In the genomic region with DNA sequence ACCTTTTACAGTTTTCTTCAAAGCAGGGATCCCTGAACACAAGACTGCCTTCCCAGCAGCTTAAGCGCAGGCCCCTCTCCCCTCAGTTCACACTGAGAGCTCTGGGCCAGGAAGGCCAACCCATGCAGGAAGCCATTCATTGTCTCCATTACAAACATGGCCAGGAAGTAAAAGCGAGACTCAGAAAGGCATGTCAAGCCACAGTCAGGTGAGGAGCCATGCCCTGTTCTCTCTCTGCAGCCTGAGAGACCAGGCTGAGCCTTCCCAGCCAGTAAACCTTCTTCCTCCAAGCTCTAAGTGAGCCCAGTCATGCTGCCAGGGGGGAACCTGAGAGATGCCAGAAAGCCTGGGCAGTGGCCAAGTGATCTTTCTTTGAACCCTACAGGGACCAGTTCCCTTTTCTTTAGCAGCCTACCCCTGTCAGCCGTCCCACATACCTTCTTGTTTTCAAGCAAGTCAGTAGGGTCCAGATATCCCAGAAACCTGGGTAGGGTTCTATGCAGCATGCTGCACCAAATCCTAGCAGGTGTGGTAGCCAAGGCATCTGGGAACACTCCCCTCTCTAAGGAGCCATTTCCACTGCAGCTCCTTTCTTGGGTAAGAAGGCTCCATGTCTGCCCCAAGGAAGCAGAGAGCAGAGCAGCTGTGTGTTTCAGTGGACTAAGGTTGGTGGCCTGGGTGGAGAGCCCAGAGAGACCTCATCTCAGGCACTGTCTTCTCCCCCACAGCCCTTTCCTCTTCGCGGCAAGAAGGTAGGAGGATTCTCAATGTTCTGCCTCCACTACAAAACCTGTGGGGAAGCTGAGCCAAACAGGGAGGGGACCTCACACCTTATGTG, we compare ENCODE assay signal across 9 cellular contexts. TPM values are rescaled to one million over a fixed set of nuclear protein-coding genes. Genes with fewer than 3 reads are reported as not detected.
DNase-seq lines count a peak whose midpoint lies in the region; ATAC-seq and TF ChIP-seq lines count a peak whose summit lies in the region.
"Had no signal": no experiment of that assay in that cellular context is flagged by ENCODE, and none has a peak within 500 bp of the region (broad histone marks: within the 10 kb centered on the region; RNA-seq: fewer than 3 reads in every experiment).

No MANE protein-coding gene starts in this region.

- no peak overlapping the region for H3K4me3 Mint-ChIP-seq in MCF 10A (ENCODE audit: unreplicated experiment)

- peaks cover 5% of the 10 kb centered on the region for H3K36me3 Mint-ChIP-seq in MCF 10A (ENCODE audit: insufficient read depth, unreplicated experiment)

- TF ChIP-seq CTCF in breast epithelium (IDR thresholded peaks at IDR 0.05), result no peak
- no peak for TF ChIP-seq CTCF in MCF 10A (IDR thresholded peaks at IDR 0.05; ENCODE audit: unreplicated experiment)

- intact Hi-C loops in breast epithelium (cut with DNase I; ENCODE audit: low total_unique reads), result no loop called here
- intact Hi-C loops in MCF 10A (cut with micrococcal nuclease), result no loop called here

- peaks cover 5% of the 10 kb centered on the region for H3K4me1 Mint-ChIP-seq in MCF 10A (ENCODE audit: insufficient read depth, unreplicated experiment)

- no TSS peak for BruUV-seq in MCF 10A (replicated peaks; lab: Mats Ljungman, UMichigan)

- H3K27me3 ChIP-seq in breast epithelium, result no peaks in the 10 kb centered on the region

- H3K4me3 ChIP-seq in breast epithelium, result peak overlapping the region in 2 of 3 donors; percentile 0 to 19

- H3K27ac Mint-ChIP-seq in MCF 10A (ENCODE audit: low read depth, unreplicated experiment), result no peak overlapping the region

- no peak for TF ChIP-seq POLR2A in breast epithelium (IDR thresholded peaks at IDR 0.05)

- POLR2A ChIA-PET in MCF 10A (lab: Yijun Ruan, JAX), result no interaction called here

- H3K9me3 Mint-ChIP-seq in MCF 10A (ENCODE audit: unreplicated experiment), result no peaks in the 10 kb centered on the region

- no peaks in the 10 kb centered on the region for H3K4me1 ChIP-seq in breast epithelium

- no peaks in the 10 kb centered on the region for H3K36me3 ChIP-seq in breast epithelium

- ATAC-seq in HG03439 (IDR thresholded peaks at IDR 0.05; ENCODE audit: unreplicated experiment), result peak; percentile 21

- CTCF ChIA-PET in MCF 10A (lab: Yijun Ruan, JAX), result interaction anchor here (0.6 to 14.7 kb wide), 6 partner anchors 7 to 576 kb away, joined by 3 to 207 read pairs (median 6); no protein-coding TSS in a partner anchor

- H3K27ac ChIP-seq in breast epithelium, result peak overlapping the region in 1 of 2 donors; percentile 32

- no peaks in the 10 kb centered on the region for H3K9me3 ChIP-seq in breast epithelium

- no peaks in the 10 kb centered on the region for H3K27me3 Mint-ChIP-seq in MCF 10A (ENCODE audit: insufficient read depth, unreplicated experiment)

- DNase-seq in breast epithelium (ENCODE audit: low spot score in 2 of 2) (no peak), MCF 10A (ENCODE audit: unreplicated experiment) (no peak), medulla oblongata (ENCODE audit: extremely low spot score) (peak; percentile 74), NCI-H1048 (lab: John Stamatoyannopoulos, UW) (no peak), NCI-H1436 (lab: John Stamatoyannopoulos, UW) (no peak), foreskin melanocyte (no peak)
- peak; percentile 28 for DNase-seq in activated CD8-positive, alpha-beta memory T cell treated with anti-CD3 and anti-CD28 coated beads, Interleukin-2, amount 50 U/mL, for 4 hours

RNA-seq across cellular contexts. Expression of a gene that starts 1.0 kb away (rescaled TPM):
- total RNA-seq in breast epithelium (1 to 10 TPM; 3.6 to 4.6 (median 4.4) TPM), MCF 10A (2022) (not detected in 2 replicates)

RNA-seq across cellular contexts. Expression of a gene that starts 27.5 kb away (rescaled TPM):
- total RNA-seq in breast epithelium, result 1 to 10 TPM in 2 of 3 donors, under 1 TPM in 1; 0.64 to 3.1 (median 2.0) TPM
- 6.8 and 7.1 TPM in 2 replicates for total RNA-seq in MCF 10A (2022)

RNA-seq across cellular contexts. Expression of a gene that starts 49.1 kb away (rescaled TPM):
- total RNA-seq in breast epithelium, result 10 to 100 TPM in 2 of 3 donors, 1 to 10 TPM in 1; 1.9 to 81.8 (median 42.9) TPM
- 87.8 and 106 TPM in 2 replicates for total RNA-seq in MCF 10A (2022)
- total RNA-seq: T-helper 2 cell treated with Interferon-gamma antibody and Interleukin-4, amounts not matched to agents 100 ng/mL and 5 ng/mL, for 36 hours had no signal

RNA-seq across cellular contexts. Expression of a gene that starts 52.2 kb away (rescaled TPM):
- total RNA-seq in breast epithelium (10 to 100 TPM in 1 of 3 donors, 1 to 10 TPM in 1, under 1 TPM in 1; 0.88 to 90.1 (median 7.5) TPM), MCF 10A (2022) (0.21 and 0.39 TPM in 2 replicates)

Comparison
In these comparisons a context has a peak if more than half of its experiments do, and no peak if none do; other contexts are left out.
1. DNase-seq: peak in activated CD8-positive, alpha-beta memory T cell treated with anti-CD3 and anti-CD28 coated beads, Interleukin-2, amount 50 U/mL, for 4 hours (single experiment) and medulla oblongata (single experiment); none in breast epithelium (0 of 2), MCF 10A (single experiment), NCI-H1048 (single experiment), NCI-H1436 (single experiment) and foreskin melanocyte (single experiment).